ENCODE assay signal across 20 cellular contexts in genomic region chr18:46009158-46009866, GRCh38.
DNase-seq lines count a peak whose midpoint lies in the region; ATAC-seq, FAIRE-seq and TF ChIP-seq lines count a peak whose summit lies in the region.
"Had no signal": no experiment of that assay in that cellular context is flagged by ENCODE, and none has a peak within 500 bp of the region (broad histone marks: within the 10 kb centered on the region; RNA-seq: fewer than 3 reads in every experiment).

No MANE protein-coding gene starts in this region.

- intact Hi-C loops in dendritic cell treated with granulocyte-macrophage colony-stimulating factor and Interleukin-4, amounts not matched to agents 40 ng/mL and 50 ng/mL, for 4 days (cut with micrococcal nuclease): loop anchor here (2.0 to 5.0 kb wide), 2 partner anchors 33 to 43 kb away; partner anchors contain the start of gene EPG5
- intact Hi-C loops in head of caudate nucleus (cut with DNase I): no loop called here

- H3K27ac Mint-ChIP-seq in dendritic cell treated with granulocyte-macrophage colony-stimulating factor and Interleukin-4, amounts not matched to agents 40 ng/mL and 50 ng/mL, for 4 days: peak overlapping the region; percentile 83

- no peak for ATAC-seq in HG02610 (IDR thresholded peaks at IDR 0.05; ENCODE audit: unreplicated experiment)
- ATAC-seq: SK-N-SH treated with all-trans-retinoic acid at 6 μM for 48 hours had no signal

- H3K4me3 ChIP-seq in neutrophil (ENCODE audit: low read depth in 1 of 2, low read length in 1 of 2): peak overlapping the region; percentile 34 to 35
- H3K4me3 ChIP-seq: PC-9, sigmoid colon had no signal

- no peaks in the 10 kb centered on the region for H3K9me3 ChIP-seq in neutrophil
- H3K9me3 ChIP-seq: Caco-2, sigmoid colon had no signal

- peaks cover 11% of the 10 kb centered on the region for H3K36me3 ChIP-seq in neutrophil

- peaks cover 3% of the 10 kb centered on the region for H3K27me3 Mint-ChIP-seq in dendritic cell treated with granulocyte-macrophage colony-stimulating factor and Interleukin-4, amounts not matched to agents 40 ng/mL and 50 ng/mL, for 4 days

- no peaks in the 10 kb centered on the region for H3K27me3 ChIP-seq in neutrophil
- H3K27me3 ChIP-seq: sigmoid colon had no signal

- peaks cover 50 to 54% of the 10 kb centered on the region in 2 experiments for H3K4me1 ChIP-seq in neutrophil (ENCODE audit: control insufficient read depth in 1 of 2, insufficient read depth in 1 of 2, low read depth in 1 of 2, low read length in 1 of 2)
- H3K4me1 ChIP-seq: Caco-2, sigmoid colon had no signal

- FAIRE-seq in GM18507 (lab: Jason Lieb, UNC): peak; percentile 12
- FAIRE-seq: kidney had no signal

- DNase-seq in GM18507 (ENCODE audit: extremely low spot score, insufficient read length, low read depth) (no peak), NOMO-1 (lab: John Stamatoyannopoulos, UW; ENCODE audit: unreplicated experiment in 2 of 2) (peak; percentile 82 to 94), NCI-H187 (lab: John Stamatoyannopoulos, UW) (no peak), foreskin melanocyte (no peak), head of caudate nucleus (no peak)
- DNase-seq: anterior cingulate cortex; Caco-2; EL; GOT3; hypothalamus; kidney; NCI-H524 treated with DMSO at 0.1 percent for 48 hours; nucleus accumbens; PC-9; sigmoid colon; stimulated activated CD4-positive, alpha-beta T cell treated with anti-CD3 and anti-CD28 coated beads, Interleukin-2, amount 100 ng/mL, for 24 hours had no signal

- peaks cover 63% of the 10 kb centered on the region for H3K36me3 Mint-ChIP-seq in dendritic cell treated with granulocyte-macrophage colony-stimulating factor and Interleukin-4, amounts not matched to agents 40 ng/mL and 50 ng/mL, for 4 days (ENCODE audit: low read depth)

- no peaks in the 10 kb centered on the region for H3K9me3 Mint-ChIP-seq in dendritic cell treated with granulocyte-macrophage colony-stimulating factor and Interleukin-4, amounts not matched to agents 40 ng/mL and 50 ng/mL, for 4 days

- peak overlapping the region; percentile 85 for H3K27ac ChIP-seq in neutrophil
- H3K27ac ChIP-seq: PC-9, sigmoid colon had no signal

- H3K4me1 Mint-ChIP-seq in dendritic cell treated with granulocyte-macrophage colony-stimulating factor and Interleukin-4, amounts not matched to agents 40 ng/mL and 50 ng/mL, for 4 days (ENCODE audit: low read depth): peaks cover 60% of the 10 kb centered on the region

- H3K4me3 Mint-ChIP-seq in dendritic cell treated with granulocyte-macrophage colony-stimulating factor and Interleukin-4, amounts not matched to agents 40 ng/mL and 50 ng/mL, for 4 days: peak overlapping the region; percentile 52

- TF ChIP-seq CTCF in neutrophil (IDR thresholded peaks at IDR 0.05): no peak

Comparison
In these comparisons a context has a peak if more than half of its experiments do, and no peak if none do; other contexts are left out.
1. DNase-seq: peak in NOMO-1 (2 of 2); none in GM18507 (single experiment), NCI-H187 (0 of 2), foreskin melanocyte (single experiment) and head of caudate nucleus (0 of 42).